ENCODE assay signal across 13 cellular contexts in the genomic region with DNA sequence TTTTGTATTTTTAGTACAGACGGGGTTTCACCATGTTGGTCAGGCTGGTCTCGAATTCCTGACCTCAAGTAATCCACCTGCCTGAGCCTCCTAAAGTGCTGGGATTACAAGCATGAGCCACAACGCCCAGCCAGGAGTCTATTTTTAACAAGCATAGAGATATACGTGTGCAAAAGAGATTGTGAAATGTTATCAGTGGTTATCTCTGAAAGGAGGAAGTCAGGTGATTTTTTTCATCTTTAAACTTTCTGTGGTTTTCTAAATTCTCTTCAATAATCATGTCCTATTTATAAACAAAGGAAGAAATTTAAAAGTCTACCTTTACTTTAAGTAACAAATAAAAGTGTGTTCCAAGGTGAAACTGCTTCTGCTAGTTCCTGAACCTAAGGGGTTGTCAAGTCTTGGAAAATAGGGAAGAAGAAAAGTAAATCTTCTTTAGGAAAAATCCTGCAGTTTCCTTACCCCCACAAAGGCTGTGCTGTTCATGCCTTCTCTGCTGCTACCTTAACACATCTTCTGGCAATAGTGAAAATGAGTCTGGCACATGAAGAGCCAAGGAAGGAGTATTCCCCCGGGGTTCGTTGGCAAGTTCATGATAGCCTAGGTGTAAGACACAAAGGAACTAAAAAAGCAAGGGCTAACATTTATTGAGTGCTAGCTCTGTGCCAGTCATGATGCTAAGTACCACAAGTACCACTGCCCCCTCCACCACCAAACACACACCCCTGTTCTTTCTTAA. TPM values are rescaled to one million over a fixed set of nuclear protein-coding genes. Genes with fewer than 3 reads are reported as not detected.
DNase-seq lines count a peak whose midpoint lies in the region; ATAC-seq and TF ChIP-seq lines count a peak whose summit lies in the region.
"Had no signal": no experiment of that assay in that cellular context is flagged by ENCODE, and none has a peak within 500 bp of the region (broad histone marks: within the 10 kb centered on the region; RNA-seq: fewer than 3 reads in every experiment).

No MANE protein-coding gene starts in this region.

- no peak for TF ChIP-seq EP300 in transverse colon (IDR thresholded peaks at IDR 0.05; ENCODE audit: low read depth)

- H3K27me3 ChIP-seq in transverse colon (no peaks in the 10 kb centered on the region), uterus (no peaks in the 10 kb centered on the region)

- H3K36me3 ChIP-seq in transverse colon (no peaks in the 10 kb centered on the region), uterus (no peaks in the 10 kb centered on the region)

- ATAC-seq in HG03064 (IDR thresholded peaks at IDR 0.05; ENCODE audit: low read depth, unreplicated experiment): peak; percentile 57

- WGBS in transverse colon (ENCODE audit: low coverage in 1 of 2), 2 donors: 0 to 44% methylated on average over 1 to 6 of the region's 6 CpGs

- no peak for DNase-seq in activated T-cell treated with anti-CD3 and anti-CD28 coated beads, Interleukin-2, amount 50 U/mL, for 24 hours
- no peak for DNase-seq in activated T-cell treated with anti-CD3 and anti-CD28 coated beads, Interleukin-2, amount 50 U/mL, for 1 hour
- DNase-seq in NOMO-1 treated with dmso at 0.1 percent for 144 hours (lab: John Stamatoyannopoulos, UW; ENCODE audit: unreplicated experiment): peak; percentile 36
- peak; percentile 23 for DNase-seq in transverse colon
- no peak for DNase-seq in uterus
- DNase-seq in endothelial cell (ENCODE audit: low spot score): no peak
- no peak for DNase-seq in NCI-H2227 (lab: John Stamatoyannopoulos, UW; ENCODE audit: unreplicated experiment)
- DNase-seq: caudate nucleus, SW 1271 had no signal

- peaks cover 0 to 22% (median 4%) of the 10 kb centered on the region in 4 donors for H3K4me1 ChIP-seq in transverse colon
- no peaks in the 10 kb centered on the region for H3K4me1 ChIP-seq in uterus

- peaks cover 16% of the 10 kb centered on the region for H3K9me3 Mint-ChIP-seq in activated T-cell treated with anti-CD3 and anti-CD28 coated beads, Interleukin-2, amount 50 U/mL, for 24 hours
- peaks cover 4% of the 10 kb centered on the region for H3K9me3 Mint-ChIP-seq in endothelial cell (ENCODE audit: unreplicated experiment)

- H3K27ac ChIP-seq in transverse colon (peak overlapping the region in 1 of 4 donors; percentile 35), uterus (no peak overlapping the region)

- H3K27ac Mint-ChIP-seq in activated T-cell treated with anti-CD3 and anti-CD28 coated beads, Interleukin-2, amount 50 U/mL, for 24 hours: no peak overlapping the region
- no peak overlapping the region for H3K27ac Mint-ChIP-seq in endothelial cell (ENCODE audit: unreplicated experiment)

- peak overlapping the region; percentile 31 for H3K4me3 Mint-ChIP-seq in activated T-cell treated with anti-CD3 and anti-CD28 coated beads, Interleukin-2, amount 50 U/mL, for 24 hours
- no peak overlapping the region for H3K4me3 Mint-ChIP-seq in endothelial cell (ENCODE audit: unreplicated experiment)

- H3K4me3 ChIP-seq in transverse colon (no peak overlapping the region), uterus (no peak overlapping the region)

- H3K27me3 Mint-ChIP-seq in activated T-cell treated with anti-CD3 and anti-CD28 coated beads, Interleukin-2, amount 50 U/mL, for 24 hours: no peaks in the 10 kb centered on the region
- peaks cover 2% of the 10 kb centered on the region for H3K27me3 Mint-ChIP-seq in endothelial cell (ENCODE audit: unreplicated experiment)

- peaks cover 27% of the 10 kb centered on the region for H3K4me1 Mint-ChIP-seq in activated T-cell treated with anti-CD3 and anti-CD28 coated beads, Interleukin-2, amount 50 U/mL, for 24 hours (ENCODE audit: low read depth)
- H3K4me1 Mint-ChIP-seq in endothelial cell (ENCODE audit: unreplicated experiment): no peaks in the 10 kb centered on the region

- in situ Hi-C loops in transverse colon (cut with MboI; ENCODE audit: low pct_ligation_motif_present in 1 of 4, low pct_unique_long_range_greater_than_20kb in 1 of 4, low sequenced_read_pairs in 3 of 4): loop anchor here in 2 of 4 donors (25.0 kb wide), 1 partner anchor 163 kb away; no protein-coding TSS in a partner anchor

- TF ChIP-seq CTCF in transverse colon (IDR thresholded peaks at IDR 0.05) (no peak), uterus (IDR thresholded peaks at IDR 0.05) (no peak), endothelial cell (IDR thresholded peaks at IDR 0.05; ENCODE audit: unreplicated experiment) (no peak)

- intact Hi-C loops in transverse colon (cut with DNase I; ENCODE audit: low total_unique reads) (no loop called here), uterus (cut with DNase I; ENCODE audit: low total_unique reads) (no loop called here)

- H3K9me3 ChIP-seq in transverse colon (peaks cover 8% of the 10 kb centered on the region in 2 donors), uterus (no peaks in the 10 kb centered on the region)

- TF ChIP-seq POLR2A in transverse colon (IDR thresholded peaks at IDR 0.05) (no peak), uterus (IDR thresholded peaks at IDR 0.05) (no peak)

- H3K36me3 Mint-ChIP-seq in activated T-cell treated with anti-CD3 and anti-CD28 coated beads, Interleukin-2, amount 50 U/mL, for 24 hours (ENCODE audit: low read depth): peaks cover 7% of the 10 kb centered on the region
- peaks cover 13% of the 10 kb centered on the region for H3K36me3 Mint-ChIP-seq in endothelial cell (ENCODE audit: low read depth, unreplicated experiment)

RNA-seq across cellular contexts. Expression of gene CYP26A1, which starts 51.1 kb away (rescaled TPM):
- total RNA-seq in transverse colon (not detected), uterus (under 1 TPM in 1 of 4 donors, not detected in 3; 0.76 TPM), endothelial cell (ENCODE audit: unreplicated experiment) (0.64 TPM)
- total RNA-seq: A673, fibroblast of villous mesenchyme, NCI-H460 had no signal

Comparison
In these comparisons a context has a peak if more than half of its experiments do, and no peak if none do; other contexts are left out.
1. DNase-seq: peak in NOMO-1 treated with dmso at 0.1 percent for 144 hours (single experiment) and transverse colon (single experiment); none in activated T-cell treated with anti-CD3 and anti-CD28 coated beads, Interleukin-2, amount 50 U/mL, for 24 hours (single experiment), activated T-cell treated with anti-CD3 and anti-CD28 coated beads, Interleukin-2, amount 50 U/mL, for 1 hour (single experiment), uterus (0 of 2), endothelial cell (single experiment) and NCI-H2227 (single experiment).